ENCODE assay signal across 24 cellular contexts in genomic region chr16:78520470-78520869, GRCh38.
"Had no signal": no experiment of that assay in that cellular context is flagged by ENCODE, and none has a peak within 500 bp of the region (broad histone marks: within the 10 kb centered on the region; RNA-seq: fewer than 3 reads in every experiment).

No MANE protein-coding gene starts in this region.

- H3K4me3 ChIP-seq: coronary artery, dorsolateral prefrontal cortex, esophagus muscularis mucosa, gastrocnemius medialis had no signal

- H3K4me1 ChIP-seq: foreskin keratinocyte, gastrocnemius medialis had no signal

- ATAC-seq: activated CD8-positive, alpha-beta memory T cell treated with anti-CD3 and anti-CD28 coated beads, Interleukin-2, amount 10 ng/mL, durations not matched to agents 7 days and 5 days; activated CD8-positive, alpha-beta T cell treated with anti-CD3 and anti-CD28 coated beads, Interleukin-2, amount 10 ng/mL, durations not matched to agents 7 days and 5 days; effector memory CD8-positive, alpha-beta T cell; foreskin keratinocyte; WTC11 had no signal

- DNase-seq: activated CD4-positive, alpha-beta T cell treated with anti-CD3 and anti-CD28 coated beads for 1 hour; activated CD4-positive, alpha-beta T cell treated with anti-CD3 and anti-CD28 coated beads for 4 hours; activated CD4-positive, alpha-beta T cell treated with anti-CD3 and anti-CD28 coated beads, Interleukin-2, amount 10 ng/mL, durations not matched to agents 7 days and 5 days; activated CD4-positive, alpha-beta T cell treated with anti-CD3 and anti-CD28 coated beads, Interleukin-2, amount 50 U/mL, for 48 hours; activated CD8-positive, alpha-beta memory T cell treated with anti-CD3 and anti-CD28 coated beads, Interleukin-2, amount 10 ng/mL, durations not matched to agents 7 days and 5 days; activated CD8-positive, alpha-beta memory T cell treated with anti-CD3 and anti-CD28 coated beads, Interleukin-2, amount 50 U/mL, for 4 hours; activated CD8-positive, alpha-beta T cell treated with anti-CD3 and anti-CD28 coated beads, Interleukin-2, amount 10 ng/mL, durations not matched to agents 7 days and 5 days; activated effector memory CD4-positive, alpha-beta T cell treated with anti-CD3 and anti-CD28 coated beads, Interleukin-2, amount 50 U/mL, for 16 hours; activated naive CD4-positive, alpha-beta T cell treated with anti-CD3 and anti-CD28 coated beads for 36 hours; activated naive CD8-positive, alpha-beta T cell treated with anti-CD3 and anti-CD28 coated beads, Interleukin-2, amount 10 ng/mL, durations not matched to agents 7 days and 5 days; activated T-cell treated with anti-CD3 and anti-CD28 coated beads, Interleukin-2, amount 50 U/mL, for 1 hour; activated T-cell treated with anti-CD3 and anti-CD28 coated beads, Interleukin-2, amount 50 U/mL, for 48 hours; amniotic stem cell; anterior cingulate cortex; brain microvascular endothelial cell; dorsolateral prefrontal cortex; effector memory CD8-positive, alpha-beta T cell; erythroblast; foreskin keratinocyte; gastrocnemius medialis; T-helper 2 cell had no signal

- H3K9me3 ChIP-seq: esophagus muscularis mucosa, gastrocnemius medialis had no signal

- H3K36me3 ChIP-seq: brain microvascular endothelial cell, esophagus muscularis mucosa, gastrocnemius medialis had no signal

- H3K27ac ChIP-seq: brain microvascular endothelial cell, coronary artery, dorsolateral prefrontal cortex, esophagus muscularis mucosa, foreskin keratinocyte, gastrocnemius medialis had no signal

- H3K27me3 ChIP-seq: brain microvascular endothelial cell, dorsolateral prefrontal cortex, esophagus muscularis mucosa, foreskin keratinocyte, gastrocnemius medialis had no signal
